In the genomic region with DNA sequence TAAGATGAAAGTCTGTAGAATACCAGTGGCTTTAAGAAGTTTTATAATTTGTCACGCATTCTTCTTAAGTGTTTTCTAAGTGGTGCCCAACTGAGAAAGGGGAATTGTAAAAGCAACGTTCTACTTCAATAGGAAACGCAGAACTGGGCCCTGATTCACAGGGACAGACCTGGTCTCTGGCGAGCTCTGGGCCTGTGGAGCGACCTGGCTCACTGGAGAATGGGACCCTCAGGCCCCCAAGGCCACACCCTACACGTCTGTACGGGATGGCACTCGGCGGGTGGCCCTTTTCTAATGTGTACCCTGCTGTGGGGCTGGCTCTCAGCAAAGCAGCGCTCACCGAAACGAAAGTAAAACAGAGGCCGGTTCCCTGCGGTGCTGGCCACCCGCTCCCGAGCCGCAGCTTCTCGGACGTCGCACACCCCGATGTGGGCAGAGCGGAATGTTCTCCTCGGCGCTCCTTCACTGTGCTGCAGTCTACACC, we compare ENCODE assay signal across 1 cellular context.
TF ChIP-seq lines count a peak whose summit lies in the region.

No MANE protein-coding gene starts in this region.

TF ChIP-seq in SK-N-SH treated with all-trans-retinoic acid at 6 μM for 48 hours, 23 proteins besides CTCF, POLR2A, EP300 and RAD21 (continued from another document):
- TF ChIP-seq ZFP3 (CRISPR knock-in tag; IDR thresholded peaks at IDR 0.05) (no peak), SNAI2 (CRISPR knock-in tag; IDR thresholded peaks at IDR 0.05) (no peak)
